8 cellular contexts compared by ENCODE assay signal in the genomic region with DNA sequence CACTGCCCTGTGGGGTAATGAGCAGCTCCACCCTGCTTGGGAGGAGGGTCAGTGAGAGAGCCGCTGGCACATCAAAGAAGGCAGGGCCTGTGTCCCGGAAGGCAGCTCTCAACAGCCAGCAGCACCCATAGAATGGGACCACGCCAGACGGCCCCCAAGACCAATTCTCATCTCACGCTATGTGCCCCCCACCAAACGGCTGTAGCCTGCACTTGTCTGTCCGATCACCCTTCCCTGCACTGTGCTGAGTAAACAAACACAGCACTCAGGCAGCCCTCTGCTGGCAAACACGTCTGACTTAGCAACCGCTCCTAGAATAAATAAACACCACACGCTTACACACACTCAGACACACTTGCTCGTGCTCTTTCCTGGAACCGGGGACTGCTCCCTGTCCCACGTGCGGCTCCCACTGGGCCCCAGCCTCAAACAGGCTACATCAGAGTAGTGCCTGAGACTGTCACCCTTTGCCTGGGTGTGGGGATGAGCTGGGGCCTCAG. TPM values are rescaled to one million over a fixed set of nuclear protein-coding genes. Genes with fewer than 3 reads are reported as not detected.
DNase-seq lines count a peak whose midpoint lies in the region; ATAC-seq lines count a peak whose summit lies in the region.

No MANE protein-coding gene starts in this region.

- ATAC-seq in activated T-cell treated with anti-CD3 and anti-CD28 coated beads, Interleukin-2, amount 50 U/mL, for 4 hours = no peak
- ATAC-seq in GM19395 (IDR thresholded peaks at IDR 0.05; ENCODE audit: unreplicated experiment) = no peak
- ATAC-seq in GM18873 (IDR thresholded peaks at IDR 0.05; ENCODE audit: low FRiP score, unreplicated experiment) = no peak

- H3K27me3 ChIP-seq in duodenal mucosa (ENCODE audit: control insufficient read depth in 1 of 2, insufficient read depth in 2 of 2, low read length in 2 of 2) (no peaks in the 10 kb centered on the region), muscle layer of colon (ENCODE audit: control insufficient read depth in 1 of 2, insufficient read depth in 2 of 2, low read length in 2 of 2) (no peaks in the 10 kb centered on the region)

- H3K9ac ChIP-seq in duodenal mucosa (ENCODE audit: low read depth in 1 of 2, low read length in 2 of 2) = peak overlapping the region; percentile 42 to 43
- no peak overlapping the region for H3K9ac ChIP-seq in muscle layer of colon (ENCODE audit: low read length)

- DNase-seq in DMS53 treated with DMSO at 0.1 percent for 48 hours (lab: John Stamatoyannopoulos, UW; ENCODE audit: unreplicated experiment) = peak; percentile 97
- DNase-seq in NCI-H2227 treated with DMSO at 0.1 percent for 48 hours (lab: John Stamatoyannopoulos, UW) = peak; percentile 61
- no peak for DNase-seq in activated T-cell treated with anti-CD3 and anti-CD28 coated beads, Interleukin-2, amount 50 U/mL, for 4 hours
- no peak for DNase-seq in UCSD-AML1 (lab: John Stamatoyannopoulos, UW; ENCODE audit: unreplicated experiment)

- H3K4me1 ChIP-seq in duodenal mucosa (ENCODE audit: control insufficient read depth in 1 of 2, insufficient read depth in 2 of 2, low read length in 2 of 2) = peaks cover 33 to 39% of the 10 kb centered on the region in 2 donors
- H3K4me1 ChIP-seq in muscle layer of colon (ENCODE audit: insufficient read depth, low read length) = peaks cover 63% of the 10 kb centered on the region

- no peaks in the 10 kb centered on the region for H3K4me1 Mint-ChIP-seq in activated T-cell treated with anti-CD3 and anti-CD28 coated beads, Interleukin-2, amount 50 U/mL, for 4 hours (ENCODE audit: low read depth)

- H3K9me3 ChIP-seq in duodenal mucosa (ENCODE audit: control insufficient read depth in 1 of 2, low read length in 2 of 2) = no peaks in the 10 kb centered on the region
- no peaks in the 10 kb centered on the region for H3K9me3 ChIP-seq in muscle layer of colon (ENCODE audit: low read length)

- H3K27ac ChIP-seq in duodenal mucosa (ENCODE audit: low read depth, low read length) = peak overlapping the region; percentile 54
- peak overlapping the region; percentile 87 for H3K27ac ChIP-seq in muscle layer of colon (ENCODE audit: low read depth, low read length)

- no peaks in the 10 kb centered on the region for H3K27me3 Mint-ChIP-seq in activated T-cell treated with anti-CD3 and anti-CD28 coated beads, Interleukin-2, amount 50 U/mL, for 4 hours (ENCODE audit: low read depth)

- no peak overlapping the region for H3K4me3 Mint-ChIP-seq in activated T-cell treated with anti-CD3 and anti-CD28 coated beads, Interleukin-2, amount 50 U/mL, for 4 hours

- H3K36me3 Mint-ChIP-seq in activated T-cell treated with anti-CD3 and anti-CD28 coated beads, Interleukin-2, amount 50 U/mL, for 4 hours (ENCODE audit: insufficient read depth) = no peaks in the 10 kb centered on the region

- H3K9me3 Mint-ChIP-seq in activated T-cell treated with anti-CD3 and anti-CD28 coated beads, Interleukin-2, amount 50 U/mL, for 4 hours = no peaks in the 10 kb centered on the region

- no peaks in the 10 kb centered on the region for H3K36me3 ChIP-seq in duodenal mucosa (ENCODE audit: control insufficient read depth in 1 of 2, insufficient read depth in 2 of 2, low read length in 2 of 2)
- H3K36me3 ChIP-seq in muscle layer of colon (ENCODE audit: insufficient read depth, low read length) = no peaks in the 10 kb centered on the region

- no peak overlapping the region for H3K4me3 ChIP-seq in duodenal mucosa (ENCODE audit: low read depth in 1 of 2, low read length in 2 of 2)
- no peak overlapping the region for H3K4me3 ChIP-seq in muscle layer of colon (ENCODE audit: low read depth in 1 of 2, low read length in 2 of 2)

RNA-seq across cellular contexts. Expression of gene CDON, which starts 53.2 kb away (rescaled TPM):
- 1 to 10 TPM; 3.3 to 5.1 (median 3.9) TPM for total RNA-seq in activated T-cell treated with anti-CD3 and anti-CD28 coated beads, Interleukin-2, amount 50 U/mL, for 4 hours

Comparison
In these comparisons a context has a peak if more than half of its experiments do, and no peak if none do; other contexts are left out.
1. DNase-seq: peak in DMS53 treated with DMSO at 0.1 percent for 48 hours (single experiment) and NCI-H2227 treated with DMSO at 0.1 percent for 48 hours (single experiment); none in activated T-cell treated with anti-CD3 and anti-CD28 coated beads, Interleukin-2, amount 50 U/mL, for 4 hours (single experiment) and UCSD-AML1 (single experiment).